14 cellular contexts compared by ENCODE assay signal in genomic region chr6:159002432-159003160, GRCh38. TPM values are rescaled to one million over a fixed set of nuclear protein-coding genes. Genes with fewer than 3 reads are reported as not detected.
DNase-seq lines count a peak whose midpoint lies in the region; TF ChIP-seq lines count a peak whose summit lies in the region.
"Had no signal": no experiment of that assay in that cellular context is flagged by ENCODE, and none has a peak within 500 bp of the region (broad histone marks: within the 10 kb centered on the region; RNA-seq: fewer than 3 reads in every experiment).

No MANE protein-coding gene starts in this region.

- BruUV-seq in PC-9 (replicated peaks; lab: Mats Ljungman, UMichigan) (TSS peak; percentile 26), A673 (replicated peaks; lab: Mats Ljungman, UMichigan) (no TSS peak)

- H3K27ac Mint-ChIP-seq in activated T-helper 1 cell treated with anti-CD3 and anti-CD28 coated beads, Interleukin-12 subunit alpha, Interleukin-12 subunit beta, Interleukin-2, Interleukin-4 antibody, amounts not matched to agents 30 ng/mL and 10 ng/mL and 1 ng/mL, durations not matched to agents 14 hours and 24 hours and 36 hours = no peak overlapping the region

- peak overlapping the region; percentile 40; the same call in 1 of the 2 replicates for H3K4me3 ChIP-seq in PC-9
- H3K4me3 ChIP-seq in smooth muscle cell = no peak overlapping the region
- no peak overlapping the region for H3K4me3 ChIP-seq in A673 (ENCODE audit: low read depth, low read length, poor library complexity, severe bottlenecking)
- H3K4me3 ChIP-seq: SJCRH30 had no signal

- peak overlapping the region; percentile 87 for H2AFZ ChIP-seq in PC-9
- H2AFZ ChIP-seq in smooth muscle cell (ENCODE audit: low read depth) = no peak overlapping the region

- H3K27ac ChIP-seq in PC-9 (peak overlapping the region; percentile 91), smooth muscle cell (ENCODE audit: low read depth) (peak overlapping the region; percentile 6), A673 (ENCODE audit: low read depth, low read length, poor library complexity, severe bottlenecking) (no peak overlapping the region)
- H3K27ac ChIP-seq: SJCRH30 had no signal

- TF ChIP-seq CTCF in PC-9 (conservative IDR thresholded peaks at IDR 0.05) = no peak
- TF ChIP-seq CTCF in smooth muscle cell (IDR thresholded peaks at IDR 0.05; ENCODE audit: borderline replicate concordance, insufficient read depth, poor library complexity, severe bottlenecking) = no peak
- no peak for TF ChIP-seq CTCF in A673 (conservative IDR thresholded peaks at IDR 0.05; ENCODE audit: low read depth, low read length)

- H3K79me2 ChIP-seq in PC-9 (ENCODE audit: low read depth) = peaks cover 30% of the 10 kb centered on the region
- H3K79me2 ChIP-seq in smooth muscle cell (ENCODE audit: low read depth) = peaks cover 4% of the 10 kb centered on the region

- H3K9me2 ChIP-seq in PC-9 (ENCODE audit: insufficient read depth) = 0 out of 2 replicates have a peak, but pooled peaks cover 2% of the 10 kb centered on the region

- peaks cover 38% of the 10 kb centered on the region for H3K4me1 ChIP-seq in PC-9 (replicated peaks; ENCODE audit: insufficient read depth)
- H3K4me1 ChIP-seq in smooth muscle cell (ENCODE audit: low read depth) = peaks cover 7% of the 10 kb centered on the region
- H3K4me1 ChIP-seq in A673 (ENCODE audit: insufficient read depth, low read length, poor library complexity, severe bottlenecking) = peaks cover 17% of the 10 kb centered on the region
- H3K4me1 ChIP-seq: SJCRH30 had no signal

- no peak overlapping the region for H3K9ac ChIP-seq in smooth muscle cell (ENCODE audit: low read depth)

- peaks cover 2% of the 10 kb centered on the region for H3K36me3 Mint-ChIP-seq in activated T-helper 1 cell treated with anti-CD3 and anti-CD28 coated beads, Interleukin-12 subunit alpha, Interleukin-12 subunit beta, Interleukin-2, Interleukin-4 antibody, amounts not matched to agents 30 ng/mL and 10 ng/mL and 1 ng/mL, durations not matched to agents 14 hours and 24 hours and 36 hours (ENCODE audit: low read depth)
- H3K36me3 Mint-ChIP-seq: natural killer cell treated with Interleukin-12 subunit alpha and Interleukin-12 subunit beta and Interleukin-15 and Interleukin-18, amount 100 ng/mL, for 72 hours had no signal

- intact Hi-C loops in PC-9 (cut with micrococcal nuclease; ENCODE audit: unreplicated experiment) (loop anchor here (5.0 kb wide), 1 partner anchor 780 kb away; no protein-coding TSS in a partner anchor), A673 (cut with micrococcal nuclease; ENCODE audit: unreplicated experiment) (no loop called here)
- intact Hi-C loops in activated T-helper 1 cell treated with anti-CD3 and anti-CD28 coated beads, Interleukin-12 subunit alpha, Interleukin-12 subunit beta, Interleukin-2, Interleukin-4 antibody, amounts not matched to agents 30 ng/mL and 10 ng/mL and 1 ng/mL, durations not matched to agents 14 hours and 24 hours and 36 hours (cut with micrococcal nuclease) = no loop called here

- 75% methylated on average over 12 of the region's 12 CpGs for WGBS in smooth muscle cell (ENCODE audit: low lambda C conversion rate)

- no peak overlapping the region for H3K4me3 Mint-ChIP-seq in activated T-helper 1 cell treated with anti-CD3 and anti-CD28 coated beads, Interleukin-12 subunit alpha, Interleukin-12 subunit beta, Interleukin-2, Interleukin-4 antibody, amounts not matched to agents 30 ng/mL and 10 ng/mL and 1 ng/mL, durations not matched to agents 14 hours and 24 hours and 36 hours
- H3K4me3 Mint-ChIP-seq: natural killer cell treated with Interleukin-12 subunit alpha and Interleukin-12 subunit beta and Interleukin-15 and Interleukin-18, amount 100 ng/mL, for 72 hours had no signal

- H3F3A ChIP-seq in PC-9 (ENCODE audit: insufficient read depth, low read depth) = peaks cover 31% of the 10 kb centered on the region
- H3F3A ChIP-seq in smooth muscle cell (ENCODE audit: low read depth) = peaks cover 4% of the 10 kb centered on the region

- H3K27me3 ChIP-seq in PC-9 (ENCODE audit: insufficient read depth, low read depth) = no peaks in the 10 kb centered on the region
- no peaks in the 10 kb centered on the region for H3K27me3 ChIP-seq in smooth muscle cell (ENCODE audit: low read depth)
- H3K27me3 ChIP-seq in A673 (replicated peaks; ENCODE audit: insufficient read depth, low read depth, low read length, poor library complexity) = no peaks in the 10 kb centered on the region
- H3K27me3 ChIP-seq: SJCRH30 had no signal

- CTCF ChIA-PET in PC-9 (lab: Charles Lee) = no interaction called here
- CTCF ChIA-PET in A673 (lab: Charles Lee) = interaction anchor here (0.6 kb wide), 1 partner anchor 102 kb away, joined by 3 read pairs; no protein-coding TSS in a partner anchor

- H4K20me1 ChIP-seq in PC-9 (ENCODE audit: insufficient read depth) (no peaks in the 10 kb centered on the region), smooth muscle cell (ENCODE audit: low read depth) (no peaks in the 10 kb centered on the region)

- peaks cover 29% of the 10 kb centered on the region for H3K4me1 Mint-ChIP-seq in activated T-helper 1 cell treated with anti-CD3 and anti-CD28 coated beads, Interleukin-12 subunit alpha, Interleukin-12 subunit beta, Interleukin-2, Interleukin-4 antibody, amounts not matched to agents 30 ng/mL and 10 ng/mL and 1 ng/mL, durations not matched to agents 14 hours and 24 hours and 36 hours (ENCODE audit: low read depth)

- peaks cover 2% of the 10 kb centered on the region for H3K27me3 Mint-ChIP-seq in activated T-helper 1 cell treated with anti-CD3 and anti-CD28 coated beads, Interleukin-12 subunit alpha, Interleukin-12 subunit beta, Interleukin-2, Interleukin-4 antibody, amounts not matched to agents 30 ng/mL and 10 ng/mL and 1 ng/mL, durations not matched to agents 14 hours and 24 hours and 36 hours (ENCODE audit: insufficient read depth)
- H3K27me3 Mint-ChIP-seq: natural killer cell treated with Interleukin-12 subunit alpha and Interleukin-12 subunit beta and Interleukin-15 and Interleukin-18, amount 100 ng/mL, for 72 hours had no signal

- 0 out of 2 replicates have a peak, but pooled peaks cover 2% of the 10 kb centered on the region for H3K36me3 ChIP-seq in PC-9 (ENCODE audit: low read depth)
- H3K36me3 ChIP-seq in smooth muscle cell (ENCODE audit: low read depth) = no peaks in the 10 kb centered on the region
- H3K36me3 ChIP-seq in A673 (ENCODE audit: insufficient read depth, low read length, poor library complexity, severe bottlenecking) = no peaks in the 10 kb centered on the region
- H3K36me3 ChIP-seq: SJCRH30 had no signal

- H3K9me3 ChIP-seq in PC-9 (ENCODE audit: insufficient read depth, low read depth) (no peaks in the 10 kb centered on the region), smooth muscle cell (replicated peaks; ENCODE audit: low read depth) (no peaks in the 10 kb centered on the region), A673 (ENCODE audit: low read depth, low read length, poor library complexity, severe bottlenecking) (no peaks in the 10 kb centered on the region)
- H3K9me3 ChIP-seq: SJCRH30 had no signal

- H3K4me2 ChIP-seq in PC-9 (peak overlapping the region; percentile 97), smooth muscle cell (no peak overlapping the region)

- POLR2A ChIA-PET in PC-9 (lab: Charles Lee; ENCODE audit: unreplicated experiment) = interaction anchor here (0.6 kb wide), 3 partner anchors 8 to 935 kb away, joined by 4 to 32 read pairs (median 23); no protein-coding TSS in a partner anchor
- POLR2A ChIA-PET in A673 (lab: Charles Lee; ENCODE audit: low non-redundant PET) = no interaction called here

- H3K9me3 Mint-ChIP-seq in activated T-helper 1 cell treated with anti-CD3 and anti-CD28 coated beads, Interleukin-12 subunit alpha, Interleukin-12 subunit beta, Interleukin-2, Interleukin-4 antibody, amounts not matched to agents 30 ng/mL and 10 ng/mL and 1 ng/mL, durations not matched to agents 14 hours and 24 hours and 36 hours = no peaks in the 10 kb centered on the region
- H3K9me3 Mint-ChIP-seq: natural killer cell treated with Interleukin-12 subunit alpha and Interleukin-12 subunit beta and Interleukin-15 and Interleukin-18, amount 100 ng/mL, for 72 hours had no signal

- peak; percentile 54 for DNase-seq in H4 (ENCODE audit: low spot score)
- DNase-seq in PC-9 = peak; percentile 51 to 94
- DNase-seq in fibroblast of gingiva (ENCODE audit: low read depth) = peak; percentile 12
- no peak for DNase-seq in smooth muscle cell (lab: John Stamatoyannopoulos, UW; ENCODE audit: unreplicated experiment)
- no peak for DNase-seq in A673 (ENCODE audit: low spot score)
- DNase-seq in activated T-helper 1 cell treated with anti-CD3 and anti-CD28 coated beads, Interleukin-12 subunit alpha, Interleukin-12 subunit beta, Interleukin-2, Interleukin-4 antibody, amounts not matched to agents 30 ng/mL and 10 ng/mL and 1 ng/mL, durations not matched to agents 14 hours and 24 hours and 36 hours (ENCODE audit: low spot score) = no peak
- DNase-seq in stimulated activated CD8-positive, alpha-beta memory T cell treated with anti-CD3 and anti-CD28 coated beads, Interleukin-4, amount 100 ng/mL, for 48 hours = no peak
- DNase-seq: activated T-cell treated with anti-CD3 and anti-CD28 coated beads for 4 hours, amygdala, left ventricle myocardium superior, NCI-H1105 treated with DMSO at 0.1 percent for 48 hours, NCI-H82 had no signal

RNA-seq across cellular contexts. Expression of gene RSPH3, which starts 2.6 kb away (rescaled TPM):
- 1.3 and 2.1 TPM in 2 replicates for total RNA-seq in H4 (2014; rRNA removed; shearing (Covaris generic))
- total RNA-seq in PC-9 (2021) (10.9 and 16.6 TPM in 2 replicates), smooth muscle cell (6.8 and 7.5 TPM in 2 replicates), A673 (2021) (4.0 and 5.6 TPM in 2 replicates)
- polyA plus RNA-seq in smooth muscle cell = 7.1 and 7.7 TPM in 2 replicates
- total RNA-seq in activated T-helper 1 cell treated with anti-CD3 and anti-CD28 coated beads, Interleukin-12 subunit alpha, Interleukin-12 subunit beta, Interleukin-2, Interleukin-4 antibody, amounts not matched to agents 30 ng/mL and 10 ng/mL and 1 ng/mL, durations not matched to agents 14 hours and 24 hours and 36 hours = 3.8 and 4.2 TPM in 2 replicates

RNA-seq across cellular contexts. Expression of gene TAGAP, which starts 42.2 kb away (rescaled TPM):
- total RNA-seq in H4 (2014; rRNA removed; shearing (Covaris generic)) = not detected in 2 replicates
- total RNA-seq in PC-9 (2021) (0.23 TPM in 1 of 2 replicates, not detected in the other), smooth muscle cell (not detected in 2 replicates), A673 (2021) (0.11 TPM in 1 of 2 replicates, not detected in the other)
- not detected in 2 replicates for polyA plus RNA-seq in smooth muscle cell
- total RNA-seq in activated T-helper 1 cell treated with anti-CD3 and anti-CD28 coated beads, Interleukin-12 subunit alpha, Interleukin-12 subunit beta, Interleukin-2, Interleukin-4 antibody, amounts not matched to agents 30 ng/mL and 10 ng/mL and 1 ng/mL, durations not matched to agents 14 hours and 24 hours and 36 hours = 245 and 250 TPM in 2 replicates

Comparison
In these comparisons a context has a peak if more than half of its experiments do, and no peak if none do; other contexts are left out.
1. DNase-seq: peak in H4 (single experiment), PC-9 (2 of 2) and fibroblast of gingiva (single experiment); none in smooth muscle cell (single experiment), A673 (single experiment), activated T-helper 1 cell treated with anti-CD3 and anti-CD28 coated beads, Interleukin-12 subunit alpha, Interleukin-12 subunit beta, Interleukin-2, Interleukin-4 antibody, amounts not matched to agents 30 ng/mL and 10 ng/mL and 1 ng/mL, durations not matched to agents 14 hours and 24 hours and 36 hours (single experiment) and stimulated activated CD8-positive, alpha-beta memory T cell treated with anti-CD3 and anti-CD28 coated beads, Interleukin-4, amount 100 ng/mL, for 48 hours (single experiment).
2. RNA of gene TAGAP, which starts 42.2 kb away (total RNA-seq): 245 to 250 TPM in activated T-helper 1 cell treated with anti-CD3 and anti-CD28 coated beads, Interleukin-12 subunit alpha, Interleukin-12 subunit beta, Interleukin-2, Interleukin-4 antibody, amounts not matched to agents 30 ng/mL and 10 ng/mL and 1 ng/mL, durations not matched to agents 14 hours and 24 hours and 36 hours; 0.23 TPM in PC-9, 0.11 TPM in A673, not detected in H4 and not detected in smooth muscle cell; every median in the first group is over 100 times any median in the second.